In the genomic region with DNA sequence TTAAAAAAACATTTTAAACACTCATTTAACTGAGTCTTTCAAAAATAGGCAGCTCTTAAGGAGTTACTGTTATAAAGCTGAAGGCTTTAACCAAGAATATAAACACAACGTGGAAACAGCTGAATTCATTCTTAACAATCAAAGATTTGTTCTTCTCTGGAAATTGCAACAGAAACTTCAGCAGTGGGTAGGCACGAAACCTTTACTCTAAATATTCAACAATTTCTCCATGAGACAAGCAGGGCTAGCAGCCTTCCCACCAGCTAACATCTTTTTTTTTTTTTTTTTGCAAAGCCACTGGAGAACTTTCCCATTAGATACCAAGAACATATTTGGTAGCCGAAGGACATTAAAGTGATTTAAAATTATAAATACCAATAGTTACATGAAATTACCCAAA, we compare ENCODE assay signal across 16 cellular contexts.
A peak's percentile ranks its signal among the peaks of the same experiment; 100 is the strongest.
DNase-seq lines count a peak whose midpoint lies in the region; ATAC-seq and TF ChIP-seq lines count a peak whose summit lies in the region.
"Had no signal": no experiment of that assay in that cellular context is flagged by ENCODE, and none has a peak within 500 bp of the region (broad histone marks: within the 10 kb centered on the region; RNA-seq: fewer than 3 reads in every experiment).

No MANE protein-coding gene starts in this region.

- POLR2A ChIA-PET in T-cell (lab: Charles Lee): interaction anchor here (0.6 to 0.7 kb wide), 2 partner anchors 66 to 268 kb away, joined by 4 to 10 read pairs; no protein-coding TSS in a partner anchor

- WGBS in GM23248 (ENCODE audit: low coverage in 1 of 2, low lambda C conversion rate in 2 of 2, missing lambda C conversion rate in 2 of 2), 2 experiments: 25 to 28% methylated on average over 3 of the region's 3 CpGs
- WGBS in esophagus muscularis mucosa: 43% methylated on average over 3 of the region's 3 CpGs

- H4K20me1 ChIP-seq in GM23248 (ENCODE audit: insufficient read depth): no peaks in the 10 kb centered on the region

- no peaks in the 10 kb centered on the region for H3K27me3 ChIP-seq in GM23248 (replicated peaks; ENCODE audit: insufficient read depth)
- no peaks in the 10 kb centered on the region for H3K27me3 ChIP-seq in esophagus muscularis mucosa
- no peaks in the 10 kb centered on the region for H3K27me3 ChIP-seq in layer of hippocampus (ENCODE audit: control insufficient read depth, insufficient read depth, low read length)
- H3K27me3 ChIP-seq: colonic mucosa had no signal

- no peaks in the 10 kb centered on the region for H3K36me3 ChIP-seq in GM23248 (ENCODE audit: low read depth)
- no peaks in the 10 kb centered on the region for H3K36me3 ChIP-seq in esophagus muscularis mucosa
- H3K36me3 ChIP-seq: colonic mucosa had no signal

- H3F3A ChIP-seq in GM23248 (ENCODE audit: insufficient read depth): peaks cover 12% of the 10 kb centered on the region; the same call in 1 of the 2 replicates

- H2AFZ ChIP-seq in GM23248: peak overlapping the region; percentile 40

- H3K27ac Mint-ChIP-seq in T-cell: no peak overlapping the region
- H3K27ac Mint-ChIP-seq in activated naive CD4-positive, alpha-beta T cell treated with anti-CD3 and anti-CD28 coated beads, Interleukin-2, amount 10 ng/mL, durations not matched to agents 7 days and 5 days: no peak overlapping the region
- H3K27ac Mint-ChIP-seq in natural killer cell treated with Interleukin-12 subunit alpha and Interleukin-12 subunit beta and Interleukin-15 and Interleukin-18, amount 100 ng/mL, for 72 hours: no peak overlapping the region
- H3K27ac Mint-ChIP-seq: activated CD4-positive, alpha-beta memory T cell treated with anti-CD3 and anti-CD28 coated beads, Interleukin-2, amount 10 ng/mL, durations not matched to agents 7 days and 5 days had no signal

- TF ChIP-seq EP300 in esophagus muscularis mucosa (IDR thresholded peaks at IDR 0.05): no peak

- no peaks in the 10 kb centered on the region for H3K9me3 Mint-ChIP-seq in T-cell
- H3K9me3 Mint-ChIP-seq in activated naive CD4-positive, alpha-beta T cell treated with anti-CD3 and anti-CD28 coated beads, Interleukin-2, amount 10 ng/mL, durations not matched to agents 7 days and 5 days: no peaks in the 10 kb centered on the region
- no peaks in the 10 kb centered on the region for H3K9me3 Mint-ChIP-seq in natural killer cell treated with Interleukin-12 subunit alpha and Interleukin-12 subunit beta and Interleukin-15 and Interleukin-18, amount 100 ng/mL, for 72 hours
- H3K9me3 Mint-ChIP-seq: activated CD4-positive, alpha-beta memory T cell treated with anti-CD3 and anti-CD28 coated beads, Interleukin-2, amount 10 ng/mL, durations not matched to agents 7 days and 5 days; HFFc6 had no signal

- ATAC-seq in T-cell (replicated peaks in 1 of 4): no peak
- no peak for ATAC-seq in natural killer cell treated with Interleukin-12 subunit alpha and Interleukin-12 subunit beta and Interleukin-15 and Interleukin-18, amount 100 ng/mL, for 72 hours

- in situ Hi-C loops in GM23248 (cut with MboI): no loop called here

- peaks cover 83% of the 10 kb centered on the region for H3K79me2 ChIP-seq in GM23248 (ENCODE audit: insufficient read depth)

- no peaks in the 10 kb centered on the region for H3K36me3 Mint-ChIP-seq in T-cell
- H3K36me3 Mint-ChIP-seq in activated naive CD4-positive, alpha-beta T cell treated with anti-CD3 and anti-CD28 coated beads, Interleukin-2, amount 10 ng/mL, durations not matched to agents 7 days and 5 days: no peaks in the 10 kb centered on the region
- no peaks in the 10 kb centered on the region for H3K36me3 Mint-ChIP-seq in natural killer cell treated with Interleukin-12 subunit alpha and Interleukin-12 subunit beta and Interleukin-15 and Interleukin-18, amount 100 ng/mL, for 72 hours

- H3K4me3 ChIP-seq in GM23248 (peak overlapping the region; percentile 16; the same call in 1 of the 2 replicates), esophagus muscularis mucosa (no peak overlapping the region)
- H3K4me3 ChIP-seq: colonic mucosa had no signal

- peaks cover 7 to 8% of the 10 kb centered on the region in 2 donors for H3K27me3 Mint-ChIP-seq in T-cell
- peaks cover 10% of the 10 kb centered on the region for H3K27me3 Mint-ChIP-seq in activated naive CD4-positive, alpha-beta T cell treated with anti-CD3 and anti-CD28 coated beads, Interleukin-2, amount 10 ng/mL, durations not matched to agents 7 days and 5 days
- H3K27me3 Mint-ChIP-seq in natural killer cell treated with Interleukin-12 subunit alpha and Interleukin-12 subunit beta and Interleukin-15 and Interleukin-18, amount 100 ng/mL, for 72 hours: no peaks in the 10 kb centered on the region

- peaks cover 39% of the 10 kb centered on the region for H3K4me1 ChIP-seq in GM23248 (ENCODE audit: insufficient read depth)
- H3K4me1 ChIP-seq in esophagus muscularis mucosa: peaks cover 57 to 75% (median 66%) of the 10 kb centered on the region in 4 donors
- H3K4me1 ChIP-seq: colonic mucosa had no signal

- CTCF ChIA-PET in T-cell (lab: Charles Lee): interaction anchor here in 1 of 2 donors (0.7 kb wide), 1 partner anchor 596 kb away, joined by 3 read pairs; no protein-coding TSS in a partner anchor
- CTCF ChIA-PET in activated naive CD4-positive, alpha-beta T cell treated with anti-CD3 and anti-CD28 coated beads, Interleukin-2, amount 10 ng/mL, durations not matched to agents 7 days and 5 days (lab: Charles Lee): no interaction called here

- peak overlapping the region; percentile 76 for H3K27ac ChIP-seq in GM23248
- peak overlapping the region; percentile 40 to 60 (median 56) for H3K27ac ChIP-seq in esophagus muscularis mucosa (replicated peaks in 1 of 4)
- H3K27ac ChIP-seq in layer of hippocampus (ENCODE audit: low read depth, low read length): peak overlapping the region; percentile 71
- H3K27ac ChIP-seq: colonic mucosa had no signal

- H3K4me3 Mint-ChIP-seq in T-cell: no peak overlapping the region
- no peak overlapping the region for H3K4me3 Mint-ChIP-seq in activated naive CD4-positive, alpha-beta T cell treated with anti-CD3 and anti-CD28 coated beads, Interleukin-2, amount 10 ng/mL, durations not matched to agents 7 days and 5 days
- no peak overlapping the region for H3K4me3 Mint-ChIP-seq in natural killer cell treated with Interleukin-12 subunit alpha and Interleukin-12 subunit beta and Interleukin-15 and Interleukin-18, amount 100 ng/mL, for 72 hours
- H3K4me3 Mint-ChIP-seq: activated CD4-positive, alpha-beta memory T cell treated with anti-CD3 and anti-CD28 coated beads, Interleukin-2, amount 10 ng/mL, durations not matched to agents 7 days and 5 days; HFFc6 had no signal

- H3K9ac ChIP-seq in GM23248: peak overlapping the region; percentile 62
- H3K9ac ChIP-seq: SK-N-SH had no signal

- H3K4me1 Mint-ChIP-seq in T-cell: no peaks in the 10 kb centered on the region
- no peaks in the 10 kb centered on the region for H3K4me1 Mint-ChIP-seq in activated naive CD4-positive, alpha-beta T cell treated with anti-CD3 and anti-CD28 coated beads, Interleukin-2, amount 10 ng/mL, durations not matched to agents 7 days and 5 days
- H3K4me1 Mint-ChIP-seq in natural killer cell treated with Interleukin-12 subunit alpha and Interleukin-12 subunit beta and Interleukin-15 and Interleukin-18, amount 100 ng/mL, for 72 hours (ENCODE audit: low read depth in 2 of 2): no peaks in the 10 kb centered on the region
- H3K4me1 Mint-ChIP-seq: activated CD4-positive, alpha-beta memory T cell treated with anti-CD3 and anti-CD28 coated beads, Interleukin-2, amount 10 ng/mL, durations not matched to agents 7 days and 5 days had no signal

- intact Hi-C loops in esophagus muscularis mucosa (cut with DNase I): no loop called here

- peak overlapping the region; percentile 54 for H3K4me2 ChIP-seq in GM23248 (ENCODE audit: unreplicated experiment)
- H3K4me2 ChIP-seq: SK-N-SH had no signal

- no peaks in the 10 kb centered on the region for H3K9me3 ChIP-seq in GM23248 (ENCODE audit: low read depth)
- H3K9me3 ChIP-seq in esophagus muscularis mucosa: no peaks in the 10 kb centered on the region
- H3K9me3 ChIP-seq: colonic mucosa, SK-N-SH had no signal

- no peaks in the 10 kb centered on the region for H3K9me2 ChIP-seq in GM23248 (ENCODE audit: insufficient read depth)
- H3K9me2 ChIP-seq: SK-N-SH had no signal

- no peak for TF ChIP-seq POLR2A in esophagus muscularis mucosa (IDR thresholded peaks at IDR 0.05; ENCODE audit: low read depth)

- no peak for TF ChIP-seq CTCF in esophagus muscularis mucosa (IDR thresholded peaks at IDR 0.05)

- DNase-seq in GM23248 (peak; percentile 56), esophagus muscularis mucosa (ENCODE audit: extremely low spot score) (peak; percentile 17), superior temporal gyrus (ENCODE audit: extremely low spot score) (peak; percentile 78), NCI-H748 (lab: John Stamatoyannopoulos, UW; ENCODE audit: unreplicated experiment) (no peak), T-cell (no peak)
- no peak for DNase-seq in activated naive CD4-positive, alpha-beta T cell treated with anti-CD3 and anti-CD28 coated beads, Interleukin-2, amount 10 ng/mL, durations not matched to agents 7 days and 5 days
- DNase-seq in natural killer cell treated with Interleukin-12 subunit alpha and Interleukin-12 subunit beta and Interleukin-15 and Interleukin-18, amount 100 ng/mL, for 72 hours (ENCODE audit: low spot score): no peak
- DNase-seq: activated CD4-positive, alpha-beta memory T cell treated with anti-CD3 and anti-CD28 coated beads, Interleukin-2, amount 10 ng/mL, durations not matched to agents 7 days and 5 days; Calu3; colonic mucosa; HFFc6; NCI-H146; NCI-H510A; SK-N-SH; stimulated activated CD4-positive, alpha-beta T cell treated with anti-CD3 and anti-CD28 coated beads, Interleukin-12 subunit alpha, Interleukin-12 subunit beta, amount 100 ng/mL, for 4 hours had no signal

Comparison
In these comparisons a context has a peak if more than half of its experiments do, and no peak if none do; other contexts are left out.
1. DNase-seq: peak in GM23248 (single experiment), esophagus muscularis mucosa (single experiment) and superior temporal gyrus (single experiment); none in NCI-H748 (single experiment), T-cell (0 of 34), activated naive CD4-positive, alpha-beta T cell treated with anti-CD3 and anti-CD28 coated beads, Interleukin-2, amount 10 ng/mL, durations not matched to agents 7 days and 5 days (single experiment) and natural killer cell treated with Interleukin-12 subunit alpha and Interleukin-12 subunit beta and Interleukin-15 and Interleukin-18, amount 100 ng/mL, for 72 hours (single experiment).
2. Peak in every context shown above with its lines, with median percentiles within 50 percentile points of each other: H3K27ac ChIP-seq.